ENCODE assay signal across 8 cellular contexts in genomic region chr7:117111532-117111931, GRCh38.
"Had no signal": no experiment of that assay in that cellular context is flagged by ENCODE, and none has a peak within 500 bp of the region (broad histone marks: within the 10 kb centered on the region; RNA-seq: fewer than 3 reads in every experiment).

No MANE protein-coding gene starts in this region.

- H3K4me3 ChIP-seq: pancreas, testis had no signal

- H3K27ac ChIP-seq: foreskin keratinocyte, pancreas, testis had no signal

- H3K27me3 ChIP-seq: foreskin keratinocyte, pancreas, testis had no signal

- H3K9me3 ChIP-seq: pancreas, testis had no signal

- DNase-seq: activated naive CD4-positive, alpha-beta T cell treated with anti-CD3 and anti-CD28 coated beads, Interleukin-2, amount 50 U/mL, for 16 hours; activated T-cell treated with anti-CD3 and anti-CD28 coated beads, Interleukin-2, amount 50 U/mL, for 1 hour; amygdala; foreskin keratinocyte; pancreas; stimulated activated CD4-positive, alpha-beta T cell treated with anti-CD3 and anti-CD28 coated beads, Interleukin-4, amount 100 ng/mL, for 24 hours; testis had no signal

- H3K36me3 ChIP-seq: pancreas had no signal

- ATAC-seq: foreskin keratinocyte had no signal

- H3K4me1 ChIP-seq: foreskin keratinocyte, testis had no signal

- FAIRE-seq: keratinocyte, pancreas had no signal
